Comparison of ENCODE assay signal across 1 cellular context in the genomic region with DNA sequence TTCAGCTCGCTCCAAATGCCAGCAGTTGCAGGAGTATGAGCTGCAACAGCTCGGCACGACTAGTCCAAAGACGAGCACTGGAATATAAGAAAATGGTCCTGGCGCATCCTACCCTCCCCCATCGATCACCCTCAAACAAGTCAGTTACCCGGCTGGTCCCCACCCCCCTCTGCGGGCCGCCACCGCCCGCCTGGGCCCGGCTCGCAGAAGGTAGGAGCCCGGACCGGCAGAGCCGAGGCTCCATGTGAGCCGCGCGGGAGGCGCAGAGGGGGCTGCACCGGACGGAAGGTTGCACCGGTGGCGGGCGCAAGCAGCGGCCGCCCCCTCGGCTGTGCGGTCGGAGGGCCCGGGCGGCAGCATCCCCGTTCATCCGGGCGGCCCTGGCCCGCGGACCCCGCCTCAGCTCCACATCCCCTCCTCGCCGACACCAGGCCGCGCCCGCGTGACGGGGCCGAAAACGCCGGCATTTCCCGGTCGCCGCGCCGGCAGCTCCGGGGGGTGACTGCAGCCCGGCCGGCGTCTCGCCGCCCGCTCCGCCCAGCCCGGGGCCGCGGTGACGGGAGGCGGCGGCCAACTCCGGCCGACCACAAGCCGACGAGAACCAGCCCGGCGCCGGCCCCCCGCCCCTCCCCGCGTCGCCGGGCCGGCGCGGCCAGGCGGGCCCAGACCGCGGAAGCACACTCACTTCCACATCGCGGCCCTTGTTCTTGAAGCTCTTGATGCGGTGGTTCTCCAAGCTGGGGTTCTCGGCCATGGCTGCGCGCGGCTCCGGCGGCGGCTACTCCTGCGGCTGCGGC.
TF ChIP-seq lines count a peak whose summit lies in the region.

No MANE protein-coding gene starts in this region.

TF ChIP-seq in GM12878, 131 proteins besides CTCF, POLR2A, EP300 and RAD21 (continued from another document and continues in another):
- TF ChIP-seq IKZF1 (conservative IDR thresholded peaks at IDR 0.05) (peak; percentile 57), HDAC6 (IDR thresholded peaks at IDR 0.05; ENCODE audit: unreplicated experiment) (no peak), LARP7 (IDR thresholded peaks at IDR 0.05) (peak; percentile 84), RAD51 (IDR thresholded peaks at IDR 0.05) (no peak), CREB1 (IDR thresholded peaks at IDR 0.05; ENCODE audit: low read depth) (0 out of 2 replicates have a peak, but pooled peaks have one; percentile 4), KDM1A (IDR thresholded peaks at IDR 0.05; ENCODE audit: borderline replicate concordance) (no peak), GABPA (IDR thresholded peaks at IDR 0.05; ENCODE audit: low read depth) (no peak), RB1 (IDR thresholded peaks at IDR 0.05; ENCODE audit: borderline replicate concordance) (0 out of 2 replicates have a peak, but pooled peaks have one; percentile 25), ZNF384 (IDR thresholded peaks at IDR 0.05; ENCODE audit: borderline replicate concordance, low read depth, low read length) (no peak), TBL1XR1 (IDR thresholded peaks at IDR 0.05; ENCODE audit: low read depth, low read length) (no peak), MEF2B (IDR thresholded peaks at IDR 0.05; ENCODE audit: partially characterized antibody, poor library complexity, severe bottlenecking) (no peak), GATAD2B (conservative IDR thresholded peaks at IDR 0.05; ENCODE audit: low read depth) (peak; percentile 81), RELA (IDR thresholded peaks at IDR 0.05; ENCODE audit: borderline replicate concordance, partially characterized antibody) (no peak), ZBED1 (IDR thresholded peaks at IDR 0.05; ENCODE audit: borderline replicate concordance) (no peak), ZNF622 (IDR thresholded peaks at IDR 0.05) (no peak), TCF3 (IDR thresholded peaks at IDR 0.05; ENCODE audit: borderline replicate concordance, insufficient read depth, low read depth, low read length) (no peak), SRF (IDR thresholded peaks at IDR 0.05; ENCODE audit: low read depth in 2 of 2, low read length in 2 of 2) (no peak), ETV6 (conservative IDR thresholded peaks at IDR 0.05 in 1 of 2, IDR thresholded peaks at IDR 0.05 in 1 of 2; ENCODE audit: borderline replicate concordance in 1 of 2, low read depth in 1 of 2) (no peak), EZH2 (IDR thresholded peaks at IDR 0.05; ENCODE audit: borderline replicate concordance, control insufficient read depth, low read depth, low read length) (no peak), MYB (IDR thresholded peaks at IDR 0.05; ENCODE audit: borderline replicate concordance, low read depth, low read length) (no peak), BACH1 (IDR thresholded peaks at IDR 0.05; ENCODE audit: borderline replicate concordance) (peak; percentile 38; the same call in 1 of the 2 replicates), BCL11A (IDR thresholded peaks at IDR 0.05; ENCODE audit: low read depth, low read length) (no peak), RUNX3 (IDR thresholded peaks at IDR 0.05; ENCODE audit: low read length) (no peak), RCOR1 (conservative IDR thresholded peaks at IDR 0.05; ENCODE audit: low read depth, low read length) (no peak), STAT3 (IDR thresholded peaks at IDR 0.05; ENCODE audit: low read depth, low read length) (no peak), MTA3 (IDR thresholded peaks at IDR 0.05; ENCODE audit: borderline replicate concordance, low read length) (no peak), RBBP5 (conservative IDR thresholded peaks at IDR 0.05) (no peak), FOS (IDR thresholded peaks at IDR 0.05; ENCODE audit: borderline replicate concordance, extremely low read depth, insufficient read length) (no peak), ZNF274 (IDR thresholded peaks at IDR 0.05; ENCODE audit: insufficient read depth, insufficient read length) (no peak), MEF2A (IDR thresholded peaks at IDR 0.05; ENCODE audit: insufficient read depth, low read depth, low read length) (no peak), NR2F1 (conservative IDR thresholded peaks at IDR 0.05) (0 out of 2 replicates have a peak, but pooled peaks have one; percentile 23), BRCA1 (IDR thresholded peaks at IDR 0.05; ENCODE audit: low read depth, low read length) (no peak), HDAC2 (IDR thresholded peaks at IDR 0.05) (no peak), SIX5 (IDR thresholded peaks at IDR 0.05; ENCODE audit: low read depth, low read length, severe bottlenecking) (no peak), TCF7 (IDR thresholded peaks at IDR 0.05; ENCODE audit: borderline replicate concordance) (no peak), NRF1 (conservative IDR thresholded peaks at IDR 0.05; ENCODE audit: low read depth, low read length) (no peak), HDGF (IDR thresholded peaks at IDR 0.05) (no peak)
- TF ChIP-seq, protein P1, sequence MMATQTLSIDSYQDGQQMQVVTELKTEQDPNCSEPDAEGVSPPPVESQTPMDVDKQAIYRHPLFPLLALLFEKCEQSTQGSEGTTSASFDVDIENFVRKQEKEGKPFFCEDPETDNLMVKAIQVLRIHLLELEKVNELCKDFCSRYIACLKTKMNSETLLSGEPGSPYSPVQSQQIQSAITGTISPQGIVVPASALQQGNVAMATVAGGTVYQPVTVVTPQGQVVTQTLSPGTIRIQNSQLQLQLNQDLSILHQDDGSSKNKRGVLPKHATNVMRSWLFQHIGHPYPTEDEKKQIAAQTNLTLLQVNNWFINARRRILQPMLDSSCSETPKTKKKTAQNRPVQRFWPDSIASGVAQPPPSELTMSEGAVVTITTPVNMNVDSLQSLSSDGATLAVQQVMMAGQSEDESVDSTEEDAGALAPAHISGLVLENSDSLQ (IDR thresholded peaks at IDR 0.05) = 0 out of 2 replicates have a peak, but pooled peaks have one; percentile 3
- TF ChIP-seq, protein P2, sequence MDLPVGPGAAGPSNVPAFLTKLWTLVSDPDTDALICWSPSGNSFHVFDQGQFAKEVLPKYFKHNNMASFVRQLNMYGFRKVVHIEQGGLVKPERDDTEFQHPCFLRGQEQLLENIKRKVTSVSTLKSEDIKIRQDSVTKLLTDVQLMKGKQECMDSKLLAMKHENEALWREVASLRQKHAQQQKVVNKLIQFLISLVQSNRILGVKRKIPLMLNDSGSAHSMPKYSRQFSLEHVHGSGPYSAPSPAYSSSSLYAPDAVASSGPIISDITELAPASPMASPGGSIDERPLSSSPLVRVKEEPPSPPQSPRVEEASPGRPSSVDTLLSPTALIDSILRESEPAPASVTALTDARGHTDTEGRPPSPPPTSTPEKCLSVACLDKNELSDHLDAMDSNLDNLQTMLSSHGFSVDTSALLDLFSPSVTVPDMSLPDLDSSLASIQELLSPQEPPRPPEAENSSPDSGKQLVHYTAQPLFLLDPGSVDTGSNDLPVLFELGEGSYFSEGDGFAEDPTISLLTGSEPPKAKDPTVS (IDR thresholded peaks at IDR 0.05; ENCODE audit: low read depth, low read length) = no peak
- TF ChIP-seq, protein P3, sequence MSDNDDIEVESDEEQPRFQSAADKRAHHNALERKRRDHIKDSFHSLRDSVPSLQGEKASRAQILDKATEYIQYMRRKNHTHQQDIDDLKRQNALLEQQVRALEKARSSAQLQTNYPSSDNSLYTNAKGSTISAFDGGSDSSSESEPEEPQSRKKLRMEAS (IDR thresholded peaks at IDR 0.05; ENCODE audit: low read depth, low read length) = no peak
- TF ChIP-seq, protein P4, sequence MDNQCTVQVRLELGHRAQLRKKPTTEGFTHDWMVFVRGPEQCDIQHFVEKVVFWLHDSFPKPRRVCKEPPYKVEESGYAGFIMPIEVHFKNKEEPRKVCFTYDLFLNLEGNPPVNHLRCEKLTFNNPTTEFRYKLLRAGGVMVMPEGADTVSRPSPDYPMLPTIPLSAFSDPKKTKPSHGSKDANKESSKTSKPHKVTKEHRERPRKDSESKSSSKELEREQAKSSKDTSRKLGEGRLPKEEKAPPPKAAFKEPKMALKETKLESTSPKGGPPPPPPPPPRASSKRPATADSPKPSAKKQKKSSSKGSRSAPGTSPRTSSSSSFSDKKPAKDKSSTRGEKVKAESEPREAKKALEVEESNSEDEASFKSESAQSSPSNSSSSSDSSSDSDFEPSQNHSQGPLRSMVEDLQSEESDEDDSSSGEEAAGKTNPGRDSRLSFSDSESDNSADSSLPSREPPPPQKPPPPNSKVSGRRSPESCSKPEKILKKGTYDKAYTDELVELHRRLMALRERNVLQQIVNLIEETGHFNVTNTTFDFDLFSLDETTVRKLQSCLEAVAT (IDR thresholded peaks at IDR 0.05) = no peak
- TF ChIP-seq, protein P5, sequence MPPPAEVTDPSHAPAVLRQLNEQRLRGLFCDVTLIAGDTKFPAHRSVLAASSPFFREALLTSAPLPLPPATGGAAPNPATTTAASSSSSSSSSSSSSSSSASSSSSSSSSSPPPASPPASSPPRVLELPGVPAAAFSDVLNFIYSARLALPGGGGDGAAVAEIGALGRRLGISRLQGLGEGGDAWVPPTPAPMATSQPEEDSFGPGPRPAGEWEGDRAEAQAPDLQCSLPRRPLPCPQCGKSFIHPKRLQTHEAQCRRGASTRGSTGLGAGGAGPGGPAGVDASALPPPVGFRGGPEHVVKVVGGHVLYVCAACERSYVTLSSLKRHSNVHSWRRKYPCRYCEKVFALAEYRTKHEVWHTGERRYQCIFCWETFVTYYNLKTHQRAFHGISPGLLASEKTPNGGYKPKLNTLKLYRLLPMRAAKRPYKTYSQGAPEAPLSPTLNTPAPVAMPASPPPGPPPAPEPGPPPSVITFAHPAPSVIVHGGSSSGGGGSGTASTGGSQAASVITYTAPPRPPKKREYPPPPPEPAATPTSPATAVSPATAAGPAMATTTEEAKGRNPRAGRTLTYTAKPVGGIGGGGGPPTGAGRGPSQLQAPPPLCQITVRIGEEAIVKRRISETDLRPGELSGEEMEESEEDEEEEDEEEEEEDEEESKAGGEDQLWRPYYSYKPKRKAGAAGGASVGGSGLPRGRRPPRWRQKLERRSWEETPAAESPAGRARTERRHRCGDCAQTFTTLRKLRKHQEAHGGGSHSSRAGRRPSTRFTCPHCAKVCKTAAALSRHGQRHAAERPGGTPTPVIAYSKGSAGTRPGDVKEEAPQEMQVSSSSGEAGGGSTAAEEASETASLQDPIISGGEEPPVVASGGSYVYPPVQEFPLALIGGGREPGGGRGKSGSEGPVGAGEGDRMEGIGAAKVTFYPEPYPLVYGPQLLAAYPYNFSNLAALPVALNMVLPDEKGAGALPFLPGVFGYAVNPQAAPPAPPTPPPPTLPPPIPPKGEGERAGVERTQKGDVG (CRISPR knock-in tag; IDR thresholded peaks at IDR 0.05) = no peak
- TF ChIP-seq, protein P6, sequence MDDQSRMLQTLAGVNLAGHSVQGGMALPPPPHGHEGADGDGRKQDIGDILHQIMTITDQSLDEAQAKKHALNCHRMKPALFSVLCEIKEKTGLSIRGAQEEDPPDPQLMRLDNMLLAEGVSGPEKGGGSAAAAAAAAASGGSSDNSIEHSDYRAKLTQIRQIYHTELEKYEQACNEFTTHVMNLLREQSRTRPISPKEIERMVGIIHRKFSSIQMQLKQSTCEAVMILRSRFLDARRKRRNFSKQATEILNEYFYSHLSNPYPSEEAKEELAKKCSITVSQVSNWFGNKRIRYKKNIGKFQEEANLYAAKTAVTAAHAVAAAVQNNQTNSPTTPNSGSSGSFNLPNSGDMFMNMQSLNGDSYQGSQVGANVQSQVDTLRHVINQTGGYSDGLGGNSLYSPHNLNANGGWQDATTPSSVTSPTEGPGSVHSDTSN (IDR thresholded peaks at IDR 0.05; ENCODE audit: insufficient replicate concordance, low read depth, low read length) = no peak
- TF ChIP-seq, protein P7, sequence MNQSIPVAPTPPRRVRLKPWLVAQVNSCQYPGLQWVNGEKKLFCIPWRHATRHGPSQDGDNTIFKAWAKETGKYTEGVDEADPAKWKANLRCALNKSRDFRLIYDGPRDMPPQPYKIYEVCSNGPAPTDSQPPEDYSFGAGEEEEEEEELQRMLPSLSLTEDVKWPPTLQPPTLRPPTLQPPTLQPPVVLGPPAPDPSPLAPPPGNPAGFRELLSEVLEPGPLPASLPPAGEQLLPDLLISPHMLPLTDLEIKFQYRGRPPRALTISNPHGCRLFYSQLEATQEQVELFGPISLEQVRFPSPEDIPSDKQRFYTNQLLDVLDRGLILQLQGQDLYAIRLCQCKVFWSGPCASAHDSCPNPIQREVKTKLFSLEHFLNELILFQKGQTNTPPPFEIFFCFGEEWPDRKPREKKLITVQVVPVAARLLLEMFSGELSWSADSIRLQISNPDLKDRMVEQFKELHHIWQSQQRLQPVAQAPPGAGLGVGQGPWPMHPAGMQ (IDR thresholded peaks at IDR 0.05; ENCODE audit: borderline replicate concordance) = no peak
- TF ChIP-seq, protein P8, sequence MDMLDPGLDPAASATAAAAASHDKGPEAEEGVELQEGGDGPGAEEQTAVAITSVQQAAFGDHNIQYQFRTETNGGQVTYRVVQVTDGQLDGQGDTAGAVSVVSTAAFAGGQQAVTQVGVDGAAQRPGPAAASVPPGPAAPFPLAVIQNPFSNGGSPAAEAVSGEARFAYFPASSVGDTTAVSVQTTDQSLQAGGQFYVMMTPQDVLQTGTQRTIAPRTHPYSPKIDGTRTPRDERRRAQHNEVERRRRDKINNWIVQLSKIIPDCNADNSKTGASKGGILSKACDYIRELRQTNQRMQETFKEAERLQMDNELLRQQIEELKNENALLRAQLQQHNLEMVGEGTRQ (IDR thresholded peaks at IDR 0.05; ENCODE audit: borderline replicate concordance, low read depth, low read length) = no peak
- TF ChIP-seq, protein P9, sequence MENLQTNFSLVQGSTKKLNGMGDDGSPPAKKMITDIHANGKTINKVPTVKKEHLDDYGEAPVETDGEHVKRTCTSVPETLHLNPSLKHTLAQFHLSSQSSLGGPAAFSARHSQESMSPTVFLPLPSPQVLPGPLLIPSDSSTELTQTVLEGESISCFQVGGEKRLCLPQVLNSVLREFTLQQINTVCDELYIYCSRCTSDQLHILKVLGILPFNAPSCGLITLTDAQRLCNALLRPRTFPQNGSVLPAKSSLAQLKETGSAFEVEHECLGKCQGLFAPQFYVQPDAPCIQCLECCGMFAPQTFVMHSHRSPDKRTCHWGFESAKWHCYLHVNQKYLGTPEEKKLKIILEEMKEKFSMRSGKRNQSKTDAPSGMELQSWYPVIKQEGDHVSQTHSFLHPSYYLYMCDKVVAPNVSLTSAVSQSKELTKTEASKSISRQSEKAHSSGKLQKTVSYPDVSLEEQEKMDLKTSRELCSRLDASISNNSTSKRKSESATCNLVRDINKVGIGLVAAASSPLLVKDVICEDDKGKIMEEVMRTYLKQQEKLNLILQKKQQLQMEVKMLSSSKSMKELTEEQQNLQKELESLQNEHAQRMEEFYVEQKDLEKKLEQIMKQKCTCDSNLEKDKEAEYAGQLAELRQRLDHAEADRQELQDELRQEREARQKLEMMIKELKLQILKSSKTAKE (IDR thresholded peaks at IDR 0.05; ENCODE audit: low read depth, poor library complexity, severe bottlenecking) = no peak
- TF ChIP-seq, protein P10, sequence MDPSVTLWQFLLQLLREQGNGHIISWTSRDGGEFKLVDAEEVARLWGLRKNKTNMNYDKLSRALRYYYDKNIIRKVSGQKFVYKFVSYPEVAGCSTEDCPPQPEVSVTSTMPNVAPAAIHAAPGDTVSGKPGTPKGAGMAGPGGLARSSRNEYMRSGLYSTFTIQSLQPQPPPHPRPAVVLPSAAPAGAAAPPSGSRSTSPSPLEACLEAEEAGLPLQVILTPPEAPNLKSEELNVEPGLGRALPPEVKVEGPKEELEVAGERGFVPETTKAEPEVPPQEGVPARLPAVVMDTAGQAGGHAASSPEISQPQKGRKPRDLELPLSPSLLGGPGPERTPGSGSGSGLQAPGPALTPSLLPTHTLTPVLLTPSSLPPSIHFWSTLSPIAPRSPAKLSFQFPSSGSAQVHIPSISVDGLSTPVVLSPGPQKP (IDR thresholded peaks at IDR 0.05; ENCODE audit: low read depth, low read length) = no peak
- TF ChIP-seq, protein P11, sequence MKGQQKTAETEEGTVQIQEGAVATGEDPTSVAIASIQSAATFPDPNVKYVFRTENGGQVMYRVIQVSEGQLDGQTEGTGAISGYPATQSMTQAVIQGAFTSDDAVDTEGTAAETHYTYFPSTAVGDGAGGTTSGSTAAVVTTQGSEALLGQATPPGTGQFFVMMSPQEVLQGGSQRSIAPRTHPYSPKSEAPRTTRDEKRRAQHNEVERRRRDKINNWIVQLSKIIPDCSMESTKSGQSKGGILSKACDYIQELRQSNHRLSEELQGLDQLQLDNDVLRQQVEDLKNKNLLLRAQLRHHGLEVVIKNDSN (IDR thresholded peaks at IDR 0.05; ENCODE audit: borderline replicate concordance, extremely low read length, insufficient read depth, low read depth, low read length) = no peak
